Comparison of ENCODE assay signal across 19 cellular contexts in genomic region chr13:56586966-56587365, GRCh38.
DNase-seq lines count a peak whose midpoint lies in the region; ATAC-seq, FAIRE-seq and TF ChIP-seq lines count a peak whose summit lies in the region.
"Had no signal": no experiment of that assay in that cellular context is flagged by ENCODE, and none has a peak within 500 bp of the region (broad histone marks: within the 10 kb centered on the region; RNA-seq: fewer than 3 reads in every experiment).

No MANE protein-coding gene starts in this region.

- H4K20me1 ChIP-seq in OCI-LY3 (ENCODE audit: insufficient read depth, low read length), result no peaks in the 10 kb centered on the region
- H4K20me1 ChIP-seq in osteoblast (ENCODE audit: insufficient read depth, low read length), result no peaks in the 10 kb centered on the region

- peak; percentile 89 for FAIRE-seq in D721Med (lab: Jason Lieb, UNC)
- FAIRE-seq: GM12891, GM19239 had no signal

- H2AFZ ChIP-seq in OCI-LY3 (ENCODE audit: low read depth, low read length), result 0 out of 2 replicates have a peak overlapping the region, but pooled peaks have one; percentile 6
- no peak overlapping the region for H2AFZ ChIP-seq in osteoblast (ENCODE audit: low read length)
- H2AFZ ChIP-seq: GM23248 had no signal

- no peak overlapping the region for H3K9ac ChIP-seq in OCI-LY3 (ENCODE audit: low read length)
- H3K9ac ChIP-seq: GM23248 had no signal

- H3K27me3 ChIP-seq in OCI-LY3 (ENCODE audit: low read depth, low read length) (no peaks in the 10 kb centered on the region), osteoblast (ENCODE audit: insufficient read depth, low read length) (no peaks in the 10 kb centered on the region)
- H3K27me3 ChIP-seq: BE2C had no signal

- TF ChIP-seq CTCF in D721Med (IDR thresholded peaks at IDR 0.05; ENCODE audit: insufficient read depth, missing control alignments) (no peak), OCI-LY3 (IDR thresholded peaks at IDR 0.05; ENCODE audit: low read depth, low read length) (no peak), osteoblast (IDR thresholded peaks at IDR 0.05; ENCODE audit: extremely low read depth, low read depth, low read length) (no peak)

- H3K36me3 ChIP-seq in OCI-LY3 (replicated peaks; ENCODE audit: low read depth, low read length), result no peaks in the 10 kb centered on the region
- H3K36me3 ChIP-seq in osteoblast (ENCODE audit: insufficient read depth, low read length), result no peaks in the 10 kb centered on the region
- H3K36me3 ChIP-seq: BE2C, HAP-1 had no signal

- H3K27ac ChIP-seq in OCI-LY3 (ENCODE audit: low read length) (no peak overlapping the region), osteoblast (ENCODE audit: low read depth, low read length) (no peak overlapping the region)
- H3K27ac ChIP-seq: GM23248 had no signal

- H3K9me3 ChIP-seq in OCI-LY3 (ENCODE audit: insufficient read depth, low read length), result no peaks in the 10 kb centered on the region
- H3K9me3 ChIP-seq in osteoblast (ENCODE audit: low read depth, low read length), result peaks cover 3% of the 10 kb centered on the region
- H3K9me3 ChIP-seq: BE2C, HAP-1 had no signal

- no peaks in the 10 kb centered on the region for H3K4me1 ChIP-seq in OCI-LY3 (ENCODE audit: low read length)
- no peaks in the 10 kb centered on the region for H3K4me1 ChIP-seq in osteoblast (ENCODE audit: insufficient read depth, low read length)
- H3K4me1 ChIP-seq: BE2C, HAP-1 had no signal

- DNase-seq in D721Med (ENCODE audit: insufficient read length, low spot score), result peak; percentile 28
- peak; percentile 24 for DNase-seq in NCI-H2171 (lab: John Stamatoyannopoulos, UW)
- DNase-seq in osteoblast (ENCODE audit: insufficient read length, low spot score, missing footprints), result peak; percentile 15
- DNase-seq in effector CD4-positive, alpha-beta T cell, result no peak
- DNase-seq in NCI-H345 (lab: John Stamatoyannopoulos, UW), result no peak
- DNase-seq: BE2C; C1 segment of cervical spinal cord; CD4-positive, CD25-positive, alpha-beta regulatory T cell; CD8-positive, alpha-beta memory T cell; COR-L47; DMS53; DND-41; EL; GM23248 had no signal

- H3K4me3 ChIP-seq in OCI-LY3 (ENCODE audit: low read length) (no peak overlapping the region), osteoblast (ENCODE audit: insufficient read depth, low read length) (no peak overlapping the region)
- H3K4me3 ChIP-seq: GM23248, HAP-1 had no signal

- H3K4me2 ChIP-seq in OCI-LY3 (ENCODE audit: low read length) (no peak overlapping the region), osteoblast (ENCODE audit: insufficient read depth, low read length) (no peak overlapping the region)

- no peak for ATAC-seq in HG03378 (IDR thresholded peaks at IDR 0.05; ENCODE audit: unreplicated experiment)

- H3K79me2 ChIP-seq in OCI-LY3 (ENCODE audit: low read length), result no peaks in the 10 kb centered on the region
- H3K79me2 ChIP-seq in osteoblast (ENCODE audit: insufficient read depth, low read length), result no peaks in the 10 kb centered on the region

Comparison
In these comparisons a context has a peak if more than half of its experiments do, and no peak if none do; other contexts are left out.
1. DNase-seq: peak in D721Med (single experiment), NCI-H2171 (single experiment) and osteoblast (single experiment); none in effector CD4-positive, alpha-beta T cell (single experiment) and NCI-H345 (single experiment).